In the genomic region with DNA sequence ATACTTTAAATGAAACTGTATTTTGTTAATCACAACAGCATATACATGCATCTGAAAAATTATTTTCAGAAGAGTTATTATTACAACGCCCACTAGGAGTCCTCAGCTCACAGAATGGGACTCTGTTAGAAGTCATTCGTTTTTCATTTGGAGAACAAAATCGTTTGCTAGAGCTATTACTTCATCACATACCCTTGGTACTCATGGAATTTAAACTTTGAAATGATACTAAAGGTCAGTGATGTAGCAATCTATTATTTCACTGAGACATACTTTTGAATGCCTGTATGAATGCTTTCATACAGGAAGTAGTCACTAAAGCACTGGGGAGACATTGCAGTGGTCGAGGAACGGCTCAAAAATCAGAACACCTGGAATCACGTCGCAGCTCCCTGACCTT, we compare ENCODE assay signal across 8 cellular contexts.
DNase-seq lines count a peak whose midpoint lies in the region; ATAC-seq, FAIRE-seq and TF ChIP-seq lines count a peak whose summit lies in the region.

No MANE protein-coding gene starts in this region.

- TF ChIP-seq CTCF in lower leg skin (IDR thresholded peaks at IDR 0.05), result no peak

- H3K27ac Mint-ChIP-seq in activated naive CD4-positive, alpha-beta T cell treated with anti-CD3 and anti-CD28 coated beads, Interleukin-2, amount 50 U/mL, for 72 hours, result no peak overlapping the region
- H3K27ac Mint-ChIP-seq in activated naive CD8-positive, alpha-beta T cell treated with anti-CD3 and anti-CD28 coated beads for 36 hours, result peak overlapping the region; percentile 62

- no peak for TF ChIP-seq POLR2A in lower leg skin (IDR thresholded peaks at IDR 0.05)

- H3K4me3 Mint-ChIP-seq in activated naive CD8-positive, alpha-beta T cell treated with anti-CD3 and anti-CD28 coated beads for 36 hours, result no peak overlapping the region

- 65 to 69% methylated on average over 7 of the region's 7 CpGs for WGBS in lower leg skin, 2 donors

- no peak for DNase-seq in activated naive CD4-positive, alpha-beta T cell treated with anti-CD3 and anti-CD28 coated beads, Interleukin-2, amount 50 U/mL, for 72 hours (ENCODE audit: low spot score in 2 of 2)
- no peak for DNase-seq in activated naive CD4-positive, alpha-beta T cell treated with Interleukin-2 at 50 U/mL for 16 hours
- peak; percentile 27 for DNase-seq in HT1080 (ENCODE audit: low read depth)
- DNase-seq in activated naive CD8-positive, alpha-beta T cell treated with anti-CD3 and anti-CD28 coated beads for 36 hours, result no peak
- peak; percentile 8 for DNase-seq in urothelium cell line (ENCODE audit: low spot score)
- no peak for DNase-seq in lower leg skin (ENCODE audit: low spot score in 2 of 2)

- FAIRE-seq in islet of Langerhans (lab: Jason Lieb, UNC) (peak; percentile 27), urothelium cell line (lab: Jason Lieb, UNC) (no peak)

- no peaks in the 10 kb centered on the region for H3K27me3 Mint-ChIP-seq in activated naive CD8-positive, alpha-beta T cell treated with anti-CD3 and anti-CD28 coated beads for 36 hours

- H3K9me3 Mint-ChIP-seq in activated naive CD4-positive, alpha-beta T cell treated with anti-CD3 and anti-CD28 coated beads, Interleukin-2, amount 50 U/mL, for 72 hours, result no peaks in the 10 kb centered on the region
- H3K9me3 Mint-ChIP-seq in activated naive CD8-positive, alpha-beta T cell treated with anti-CD3 and anti-CD28 coated beads for 36 hours, result no peaks in the 10 kb centered on the region

- ATAC-seq in activated naive CD4-positive, alpha-beta T cell treated with anti-CD3 and anti-CD28 coated beads, Interleukin-2, amount 50 U/mL, for 72 hours, result peak; percentile 46 to 53
- no peak for ATAC-seq in GM18520 (IDR thresholded peaks at IDR 0.05; ENCODE audit: unreplicated experiment)

- no peak overlapping the region for H3K4me3 ChIP-seq in lower leg skin (ENCODE audit: low read depth, poor library complexity, severe bottlenecking)

- H3K36me3 Mint-ChIP-seq in activated naive CD4-positive, alpha-beta T cell treated with anti-CD3 and anti-CD28 coated beads, Interleukin-2, amount 50 U/mL, for 72 hours, result peaks cover 0 to 20% of the 10 kb centered on the region in 2 donors
- H3K36me3 Mint-ChIP-seq in activated naive CD8-positive, alpha-beta T cell treated with anti-CD3 and anti-CD28 coated beads for 36 hours, result peaks cover 16% of the 10 kb centered on the region

- H3K4me1 Mint-ChIP-seq in activated naive CD8-positive, alpha-beta T cell treated with anti-CD3 and anti-CD28 coated beads for 36 hours, result peaks cover 19% of the 10 kb centered on the region

- intact Hi-C loops in lower leg skin (cut with DNase I; ENCODE audit: low total_unique reads), result no loop called here

Comparison
In these comparisons a context has a peak if more than half of its experiments do, and no peak if none do; other contexts are left out.
1. DNase-seq: peak in HT1080 (single experiment) and urothelium cell line (single experiment); none in activated naive CD4-positive, alpha-beta T cell treated with anti-CD3 and anti-CD28 coated beads, Interleukin-2, amount 50 U/mL, for 72 hours (0 of 2), activated naive CD4-positive, alpha-beta T cell treated with Interleukin-2 at 50 U/mL for 16 hours (single experiment), activated naive CD8-positive, alpha-beta T cell treated with anti-CD3 and anti-CD28 coated beads for 36 hours (single experiment) and lower leg skin (0 of 2).